Comparison of ENCODE assay signal across 1 cellular context in the genomic region with DNA sequence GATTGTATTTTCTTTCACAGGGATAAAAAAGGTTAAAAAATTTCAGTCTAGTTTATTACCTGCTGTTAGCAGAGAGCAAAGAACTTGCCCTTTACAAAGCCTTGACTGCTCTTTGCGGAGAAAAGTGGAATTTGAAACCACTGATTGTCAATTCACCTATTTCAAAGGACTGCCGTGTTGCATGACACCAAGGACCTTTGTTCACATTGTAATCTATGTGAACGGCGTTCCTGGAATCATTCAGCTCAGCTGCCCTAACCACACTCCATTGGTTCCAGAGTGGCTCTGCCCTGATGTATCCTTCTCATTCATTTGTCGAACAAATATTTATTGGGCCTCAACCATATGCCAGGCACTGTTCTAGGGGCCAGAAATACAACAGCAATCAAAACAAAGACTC.
TF ChIP-seq lines count a peak whose summit lies in the region.

No MANE protein-coding gene starts in this region.

TF ChIP-seq in HepG2, 621 proteins besides CTCF, POLR2A, EP300 and RAD21 (continued from another document and continues in another):
- TF ChIP-seq CEBPB (IDR thresholded peaks at IDR 0.05; ENCODE audit: borderline replicate concordance, low read depth, low read length): peak; percentile 55; the same call in 1 of the 2 replicates
- no peak for TF ChIP-seq ZSCAN22 (CRISPR knock-in tag; IDR thresholded peaks at IDR 0.05)
- TF ChIP-seq, protein P1, sequence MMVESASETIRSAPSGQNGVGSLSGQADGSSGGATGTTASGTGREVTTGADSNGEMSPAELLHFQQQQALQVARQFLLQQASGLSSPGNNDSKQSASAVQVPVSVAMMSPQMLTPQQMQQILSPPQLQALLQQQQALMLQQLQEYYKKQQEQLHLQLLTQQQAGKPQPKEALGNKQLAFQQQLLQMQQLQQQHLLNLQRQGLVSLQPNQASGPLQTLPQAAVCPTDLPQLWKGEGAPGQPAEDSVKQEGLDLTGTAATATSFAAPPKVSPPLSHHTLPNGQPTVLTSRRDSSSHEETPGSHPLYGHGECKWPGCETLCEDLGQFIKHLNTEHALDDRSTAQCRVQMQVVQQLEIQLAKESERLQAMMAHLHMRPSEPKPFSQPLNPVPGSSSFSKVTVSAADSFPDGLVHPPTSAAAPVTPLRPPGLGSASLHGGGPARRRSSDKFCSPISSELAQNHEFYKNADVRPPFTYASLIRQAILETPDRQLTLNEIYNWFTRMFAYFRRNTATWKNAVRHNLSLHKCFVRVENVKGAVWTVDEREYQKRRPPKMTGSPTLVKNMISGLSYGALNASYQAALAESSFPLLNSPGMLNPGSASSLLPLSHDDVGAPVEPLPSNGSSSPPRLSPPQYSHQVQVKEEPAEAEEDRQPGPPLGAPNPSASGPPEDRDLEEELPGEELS (CRISPR knock-in tag; IDR thresholded peaks at IDR 0.05): peak; percentile 79
- no peak for TF ChIP-seq ELF4 (CRISPR knock-in tag; IDR thresholded peaks at IDR 0.05; ENCODE audit: borderline replicate concordance)
- TF ChIP-seq CHD2 (IDR thresholded peaks at IDR 0.05; ENCODE audit: low read depth, low read length): no peak
- TF ChIP-seq, protein P2, sequence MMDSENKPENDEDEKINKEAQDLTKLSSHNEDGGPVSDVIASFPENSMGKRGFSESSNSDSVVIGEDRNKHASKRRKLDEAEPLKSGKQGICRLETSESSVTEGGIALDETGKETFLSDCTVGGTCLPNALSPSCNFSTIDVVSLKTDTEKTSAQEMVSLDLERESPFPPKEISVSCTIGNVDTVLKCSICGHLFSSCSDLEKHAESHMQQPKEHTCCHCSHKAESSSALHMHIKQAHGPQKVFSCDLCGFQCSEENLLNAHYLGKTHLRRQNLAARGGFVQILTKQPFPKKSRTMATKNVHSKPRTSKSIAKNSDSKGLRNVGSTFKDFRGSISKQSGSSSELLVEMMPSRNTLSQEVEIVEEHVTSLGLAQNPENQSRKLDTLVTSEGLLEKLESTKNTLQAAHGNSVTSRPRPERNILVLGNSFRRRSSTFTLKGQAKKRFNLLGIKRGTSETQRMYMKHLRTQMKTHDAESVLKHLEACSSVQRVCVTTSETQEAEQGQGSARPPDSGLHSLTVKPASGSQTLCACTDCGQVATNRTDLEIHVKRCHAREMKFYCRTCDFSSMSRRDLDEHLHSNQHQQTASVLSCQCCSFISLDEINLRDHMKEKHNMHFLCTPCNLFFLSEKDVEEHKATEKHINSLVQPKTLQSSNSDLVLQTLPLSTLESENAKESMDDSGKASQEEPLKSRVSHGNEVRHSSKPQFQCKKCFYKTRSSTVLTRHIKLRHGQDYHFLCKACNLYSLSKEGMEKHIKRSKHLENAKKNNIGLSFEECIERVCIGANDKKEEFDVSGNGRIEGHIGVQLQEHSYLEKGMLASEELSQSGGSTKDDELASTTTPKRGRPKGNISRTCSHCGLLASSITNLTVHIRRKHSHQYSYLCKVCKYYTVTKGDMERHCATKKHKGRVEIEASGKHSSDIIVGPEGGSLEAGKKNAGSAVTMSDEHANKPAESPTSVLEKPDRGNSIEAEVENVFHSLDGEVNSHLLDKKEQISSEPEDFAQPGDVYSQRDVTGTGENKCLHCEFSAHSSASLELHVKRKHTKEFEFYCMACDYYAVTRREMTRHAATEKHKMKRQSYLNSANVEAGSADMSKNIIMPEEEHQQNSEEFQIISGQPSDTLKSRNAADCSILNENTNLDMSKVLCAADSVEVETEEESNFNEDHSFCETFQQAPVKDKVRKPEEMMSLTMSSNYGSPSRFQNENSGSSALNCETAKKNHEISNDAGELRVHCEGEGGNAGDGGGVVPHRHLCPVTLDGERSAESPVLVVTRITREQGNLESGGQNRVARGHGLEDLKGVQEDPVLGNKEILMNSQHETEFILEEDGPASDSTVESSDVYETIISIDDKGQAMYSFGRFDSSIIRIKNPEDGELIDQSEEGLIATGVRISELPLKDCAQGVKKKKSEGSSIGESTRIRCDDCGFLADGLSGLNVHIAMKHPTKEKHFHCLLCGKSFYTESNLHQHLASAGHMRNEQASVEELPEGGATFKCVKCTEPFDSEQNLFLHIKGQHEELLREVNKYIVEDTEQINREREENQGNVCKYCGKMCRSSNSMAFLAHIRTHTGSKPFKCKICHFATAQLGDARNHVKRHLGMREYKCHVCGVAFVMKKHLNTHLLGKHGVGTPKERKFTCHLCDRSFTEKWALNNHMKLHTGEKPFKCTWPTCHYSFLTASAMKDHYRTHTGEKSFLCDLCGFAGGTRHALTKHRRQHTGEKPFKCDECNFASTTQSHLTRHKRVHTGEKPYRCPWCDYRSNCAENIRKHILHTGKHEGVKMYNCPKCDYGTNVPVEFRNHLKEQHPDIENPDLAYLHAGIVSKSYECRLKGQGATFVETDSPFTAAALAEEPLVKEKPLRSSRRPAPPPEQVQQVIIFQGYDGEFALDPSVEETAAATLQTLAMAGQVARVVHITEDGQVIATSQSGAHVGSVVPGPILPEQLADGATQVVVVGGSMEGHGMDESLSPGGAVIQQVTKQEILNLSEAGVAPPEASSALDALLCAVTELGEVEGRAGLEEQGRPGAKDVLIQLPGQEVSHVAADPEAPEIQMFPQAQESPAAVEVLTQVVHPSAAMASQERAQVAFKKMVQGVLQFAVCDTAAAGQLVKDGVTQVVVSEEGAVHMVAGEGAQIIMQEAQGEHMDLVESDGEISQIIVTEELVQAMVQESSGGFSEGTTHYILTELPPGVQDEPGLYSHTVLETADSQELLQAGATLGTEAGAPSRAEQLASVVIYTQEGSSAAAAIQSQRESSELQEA (CRISPR knock-in tag; IDR thresholded peaks at IDR 0.05; ENCODE audit: not compliant biosample characterization): no peak
- TF ChIP-seq NFYB (CRISPR knock-in tag; IDR thresholded peaks at IDR 0.05): no peak; the same call in 1 of the 2 replicates
- peak; percentile 49; the same call in 1 of the 2 replicates for TF ChIP-seq MIER2 (CRISPR knock-in tag; IDR thresholded peaks at IDR 0.05)
- no peak for TF ChIP-seq MXD4 (CRISPR knock-in tag; IDR thresholded peaks at IDR 0.05)
- TF ChIP-seq ZNF234 (CRISPR knock-in tag; conservative IDR thresholded peaks at IDR 0.05): no peak
- TF ChIP-seq TCF12 (IDR thresholded peaks at IDR 0.05): no peak
- no peak for TF ChIP-seq TCF12 (CRISPR knock-in tag; IDR thresholded peaks at IDR 0.05)
- no peak for TF ChIP-seq ZNF709 (CRISPR knock-in tag; IDR thresholded peaks at IDR 0.05)
- TF ChIP-seq MIXL1 (CRISPR knock-in tag; IDR thresholded peaks at IDR 0.05): peak; percentile 33; the same call in 1 of the 2 replicates
- TF ChIP-seq, protein P3, sequence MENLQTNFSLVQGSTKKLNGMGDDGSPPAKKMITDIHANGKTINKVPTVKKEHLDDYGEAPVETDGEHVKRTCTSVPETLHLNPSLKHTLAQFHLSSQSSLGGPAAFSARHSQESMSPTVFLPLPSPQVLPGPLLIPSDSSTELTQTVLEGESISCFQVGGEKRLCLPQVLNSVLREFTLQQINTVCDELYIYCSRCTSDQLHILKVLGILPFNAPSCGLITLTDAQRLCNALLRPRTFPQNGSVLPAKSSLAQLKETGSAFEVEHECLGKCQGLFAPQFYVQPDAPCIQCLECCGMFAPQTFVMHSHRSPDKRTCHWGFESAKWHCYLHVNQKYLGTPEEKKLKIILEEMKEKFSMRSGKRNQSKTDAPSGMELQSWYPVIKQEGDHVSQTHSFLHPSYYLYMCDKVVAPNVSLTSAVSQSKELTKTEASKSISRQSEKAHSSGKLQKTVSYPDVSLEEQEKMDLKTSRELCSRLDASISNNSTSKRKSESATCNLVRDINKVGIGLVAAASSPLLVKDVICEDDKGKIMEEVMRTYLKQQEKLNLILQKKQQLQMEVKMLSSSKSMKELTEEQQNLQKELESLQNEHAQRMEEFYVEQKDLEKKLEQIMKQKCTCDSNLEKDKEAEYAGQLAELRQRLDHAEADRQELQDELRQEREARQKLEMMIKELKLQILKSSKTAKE (CRISPR knock-in tag; IDR thresholded peaks at IDR 0.05; ENCODE audit: borderline replicate concordance): no peak
- TF ChIP-seq ESRRA (CRISPR knock-in tag; IDR thresholded peaks at IDR 0.05; ENCODE audit: low read depth): 0 out of 2 replicates have a peak, but pooled peaks have one; percentile 59
- TF ChIP-seq ARNT (IDR thresholded peaks at IDR 0.05): no peak
- TF ChIP-seq MTA3 (CRISPR knock-in tag; IDR thresholded peaks at IDR 0.05): no peak
- TF ChIP-seq XRCC5 (optimal IDR thresholded peaks at IDR 0.05; ENCODE audit: low read length): no peak
- no peak for TF ChIP-seq FOXA1 (IDR thresholded peaks at IDR 0.05)
- TF ChIP-seq FOXA1 (CRISPR knock-in tag; IDR thresholded peaks at IDR 0.05): peak; percentile 12; the same call in 1 of the 2 replicates
- no peak for TF ChIP-seq HOXA7 (CRISPR knock-in tag; IDR thresholded peaks at IDR 0.05)
- no peak for TF ChIP-seq ZKSCAN8 (CRISPR knock-in tag; IDR thresholded peaks at IDR 0.05; ENCODE audit: borderline replicate concordance)
- no peak for TF ChIP-seq KDM1A (CRISPR knock-in tag; IDR thresholded peaks at IDR 0.05)
- TF ChIP-seq, protein P4, sequence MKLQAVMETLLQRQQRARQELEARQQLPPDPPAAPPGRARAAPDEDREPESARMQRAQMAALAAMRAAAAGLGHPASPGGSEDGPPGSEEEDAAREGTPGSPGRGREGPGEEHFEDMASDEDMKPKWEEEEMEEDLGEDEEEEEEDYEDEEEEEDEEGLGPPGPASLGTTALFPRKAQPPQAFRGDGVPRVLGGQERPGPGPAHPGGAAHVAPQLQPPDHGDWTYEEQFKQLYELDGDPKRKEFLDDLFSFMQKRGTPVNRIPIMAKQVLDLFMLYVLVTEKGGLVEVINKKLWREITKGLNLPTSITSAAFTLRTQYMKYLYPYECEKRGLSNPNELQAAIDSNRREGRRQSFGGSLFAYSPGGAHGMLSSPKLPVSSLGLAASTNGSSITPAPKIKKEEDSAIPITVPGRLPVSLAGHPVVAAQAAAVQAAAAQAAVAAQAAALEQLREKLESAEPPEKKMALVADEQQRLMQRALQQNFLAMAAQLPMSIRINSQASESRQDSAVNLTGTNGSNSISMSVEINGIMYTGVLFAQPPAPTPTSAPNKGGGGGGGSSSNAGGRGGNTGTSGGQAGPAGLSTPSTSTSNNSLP (IDR thresholded peaks at IDR 0.05; ENCODE audit: low read depth, low read length): peak; percentile 77; the same call in 1 of the 2 replicates
- TF ChIP-seq ATF7 (IDR thresholded peaks at IDR 0.05): no peak
- TF ChIP-seq ATF7 (CRISPR knock-in tag; IDR thresholded peaks at IDR 0.05): no peak; the same call in 1 of the 2 replicates
- TF ChIP-seq, protein P5, sequence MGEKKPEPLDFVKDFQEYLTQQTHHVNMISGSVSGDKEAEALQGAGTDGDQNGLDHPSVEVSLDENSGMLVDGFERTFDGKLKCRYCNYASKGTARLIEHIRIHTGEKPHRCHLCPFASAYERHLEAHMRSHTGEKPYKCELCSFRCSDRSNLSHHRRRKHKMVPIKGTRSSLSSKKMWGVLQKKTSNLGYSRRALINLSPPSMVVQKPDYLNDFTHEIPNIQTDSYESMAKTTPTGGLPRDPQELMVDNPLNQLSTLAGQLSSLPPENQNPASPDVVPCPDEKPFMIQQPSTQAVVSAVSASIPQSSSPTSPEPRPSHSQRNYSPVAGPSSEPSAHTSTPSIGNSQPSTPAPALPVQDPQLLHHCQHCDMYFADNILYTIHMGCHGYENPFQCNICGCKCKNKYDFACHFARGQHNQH (CRISPR knock-in tag; IDR thresholded peaks at IDR 0.05): peak; percentile 74; the same call in 1 of the 2 replicates
- peak; percentile 95 for TF ChIP-seq SOX5 (CRISPR knock-in tag; IDR thresholded peaks at IDR 0.05; ENCODE audit: borderline replicate concordance)
- TF ChIP-seq NR2F1 (CRISPR knock-in tag; IDR thresholded peaks at IDR 0.05): peak in 1 of 2 experiments; percentile 48; a peak in 2 of 4 replicates
- no peak for TF ChIP-seq ZNF121 (CRISPR knock-in tag; IDR thresholded peaks at IDR 0.05)
- TF ChIP-seq ZNF670 (CRISPR knock-in tag; IDR thresholded peaks at IDR 0.05; ENCODE audit: borderline replicate concordance): no peak
- no peak for TF ChIP-seq ZNF33A (CRISPR knock-in tag; IDR thresholded peaks at IDR 0.05; ENCODE audit: borderline replicate concordance)
- no peak for TF ChIP-seq HNRNPK (IDR thresholded peaks at IDR 0.05; ENCODE audit: low read depth, low read length, poor library complexity, severe bottlenecking)
- TF ChIP-seq ZNF674 (CRISPR knock-in tag; IDR thresholded peaks at IDR 0.05; ENCODE audit: low read depth): no peak
- no peak for TF ChIP-seq SRF (IDR thresholded peaks at IDR 0.05; ENCODE audit: low read depth, low read length)
- TF ChIP-seq BHLHE40 (IDR thresholded peaks at IDR 0.05; ENCODE audit: low read length): no peak
- no peak for TF ChIP-seq RFX5 (IDR thresholded peaks at IDR 0.05; ENCODE audit: low read depth, low read length)
- no peak for TF ChIP-seq NRL (CRISPR knock-in tag; IDR thresholded peaks at IDR 0.05; ENCODE audit: borderline replicate concordance)
- TF ChIP-seq ZMAT3 (CRISPR knock-in tag; conservative IDR thresholded peaks at IDR 0.05): no peak
- TF ChIP-seq, protein P6, sequence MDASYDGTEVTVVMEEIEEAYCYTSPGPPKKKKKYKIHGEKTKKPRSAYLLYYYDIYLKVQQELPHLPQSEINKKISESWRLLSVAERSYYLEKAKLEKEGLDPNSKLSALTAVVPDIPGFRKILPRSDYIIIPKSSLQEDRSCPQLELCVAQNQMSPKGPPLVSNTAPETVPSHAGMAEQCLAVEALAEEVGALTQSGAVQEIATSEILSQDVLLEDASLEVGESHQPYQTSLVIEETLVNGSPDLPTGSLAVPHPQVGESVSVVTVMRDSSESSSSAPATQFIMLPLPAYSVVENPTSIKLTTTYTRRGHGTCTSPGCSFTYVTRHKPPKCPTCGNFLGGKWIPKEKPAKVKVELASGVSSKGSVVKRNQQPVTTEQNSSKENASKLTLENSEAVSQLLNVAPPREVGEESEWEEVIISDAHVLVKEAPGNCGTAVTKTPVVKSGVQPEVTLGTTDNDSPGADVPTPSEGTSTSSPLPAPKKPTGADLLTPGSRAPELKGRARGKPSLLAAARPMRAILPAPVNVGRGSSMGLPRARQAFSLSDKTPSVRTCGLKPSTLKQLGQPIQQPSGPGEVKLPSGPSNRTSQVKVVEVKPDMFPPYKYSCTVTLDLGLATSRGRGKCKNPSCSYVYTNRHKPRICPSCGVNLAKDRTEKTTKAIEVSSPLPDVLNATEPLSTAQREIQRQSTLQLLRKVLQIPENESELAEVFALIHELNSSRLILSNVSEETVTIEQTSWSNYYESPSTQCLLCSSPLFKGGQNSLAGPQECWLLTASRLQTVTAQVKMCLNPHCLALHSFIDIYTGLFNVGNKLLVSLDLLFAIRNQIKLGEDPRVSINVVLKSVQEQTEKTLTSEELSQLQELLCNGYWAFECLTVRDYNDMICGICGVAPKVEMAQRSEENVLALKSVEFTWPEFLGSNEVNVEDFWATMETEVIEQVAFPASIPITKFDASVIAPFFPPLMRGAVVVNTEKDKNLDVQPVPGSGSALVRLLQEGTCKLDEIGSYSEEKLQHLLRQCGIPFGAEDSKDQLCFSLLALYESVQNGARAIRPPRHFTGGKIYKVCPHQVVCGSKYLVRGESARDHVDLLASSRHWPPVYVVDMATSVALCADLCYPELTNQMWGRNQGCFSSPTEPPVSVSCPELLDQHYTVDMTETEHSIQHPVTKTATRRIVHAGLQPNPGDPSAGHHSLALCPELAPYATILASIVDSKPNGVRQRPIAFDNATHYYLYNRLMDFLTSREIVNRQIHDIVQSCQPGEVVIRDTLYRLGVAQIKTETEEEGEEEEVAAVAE (CRISPR knock-in tag; IDR thresholded peaks at IDR 0.05; ENCODE audit: borderline replicate concordance): peak; percentile 88
- TF ChIP-seq ZNF605 (CRISPR knock-in tag; IDR thresholded peaks at IDR 0.05): no peak
